ENCODE assay signal across 18 cellular contexts in the genomic region with DNA sequence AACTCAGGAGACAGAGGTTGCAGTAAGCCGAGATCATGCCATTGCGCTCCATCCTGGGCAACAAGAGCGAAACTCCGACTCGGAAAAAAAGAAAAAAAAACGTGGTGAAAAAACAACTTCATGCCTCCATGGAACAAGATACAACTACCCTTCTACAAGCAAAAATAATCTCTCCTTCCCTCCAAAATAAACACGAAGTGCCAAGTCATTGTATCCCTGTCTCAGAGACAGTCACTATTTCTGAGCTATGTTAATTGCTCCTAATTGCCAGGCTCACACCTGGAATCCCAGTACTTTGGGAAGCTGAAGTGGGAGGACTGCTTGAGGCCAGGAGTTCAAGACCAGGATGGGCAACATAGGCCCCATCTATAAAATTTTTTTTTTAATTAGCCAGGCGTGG. TPM values are rescaled to one million over a fixed set of nuclear protein-coding genes. Genes with fewer than 3 reads are reported as not detected.
DNase-seq lines count a peak whose midpoint lies in the region; ATAC-seq and TF ChIP-seq lines count a peak whose summit lies in the region.
"Had no signal": no experiment of that assay in that cellular context is flagged by ENCODE, and none has a peak within 500 bp of the region (broad histone marks: within the 10 kb centered on the region; RNA-seq: fewer than 3 reads in every experiment).

No MANE protein-coding gene starts in this region.

- no peaks in the 10 kb centered on the region for H3F3A ChIP-seq in neural progenitor cell (ENCODE audit: low read depth)

- no peak overlapping the region for H3K4me3 ChIP-seq in neural progenitor cell
- H3K4me3 ChIP-seq: GM23248 had no signal

- H3K36me3 ChIP-seq in neural progenitor cell = no peaks in the 10 kb centered on the region

- peaks cover 12% of the 10 kb centered on the region for H3K36me3 Mint-ChIP-seq in T-helper 2 cell treated with Interferon-gamma antibody and Interleukin-4, amounts not matched to agents 5 μg/mL and 100 μg/mL, for 36 hours (ENCODE audit: low read depth)
- peaks cover 2% of the 10 kb centered on the region for H3K36me3 Mint-ChIP-seq in activated naive CD8-positive, alpha-beta T cell
- peaks cover 6% of the 10 kb centered on the region for H3K36me3 Mint-ChIP-seq in activated naive CD8-positive, alpha-beta T cell treated with anti-CD3 and anti-CD28 coated beads, Interleukin-2, amount 50 U/mL, for 24 hours (ENCODE audit: low read depth)
- H3K36me3 Mint-ChIP-seq in activated T-helper 1 cell treated with anti-CD3 and anti-CD28 coated beads, Interleukin-12 subunit alpha, Interleukin-12 subunit beta, Interleukin-2, Interleukin-4 antibody, amounts not matched to agents 30 ng/mL and 10 ng/mL and 1 ng/mL, durations not matched to agents 14 hours and 24 hours and 36 hours (ENCODE audit: low read depth) = peaks cover 11% of the 10 kb centered on the region
- peaks cover 8% of the 10 kb centered on the region for H3K36me3 Mint-ChIP-seq in neural progenitor cell

- H4K20me1 ChIP-seq in neural progenitor cell (ENCODE audit: low read depth) = no peaks in the 10 kb centered on the region

- H3K4me1 ChIP-seq in neural progenitor cell = no peaks in the 10 kb centered on the region

- H3K27ac Mint-ChIP-seq in T-helper 2 cell treated with Interferon-gamma antibody and Interleukin-4, amounts not matched to agents 5 μg/mL and 100 μg/mL, for 36 hours = peak overlapping the region; percentile 42
- peak overlapping the region; percentile 46 for H3K27ac Mint-ChIP-seq in activated naive CD8-positive, alpha-beta T cell
- H3K27ac Mint-ChIP-seq in activated naive CD8-positive, alpha-beta T cell treated with anti-CD3 and anti-CD28 coated beads, Interleukin-2, amount 50 U/mL, for 24 hours = no peak overlapping the region
- H3K27ac Mint-ChIP-seq in activated T-helper 1 cell treated with anti-CD3 and anti-CD28 coated beads, Interleukin-12 subunit alpha, Interleukin-12 subunit beta, Interleukin-2, Interleukin-4 antibody, amounts not matched to agents 30 ng/mL and 10 ng/mL and 1 ng/mL, durations not matched to agents 14 hours and 24 hours and 36 hours = peak overlapping the region; percentile 13
- H3K27ac Mint-ChIP-seq in neural progenitor cell = peak overlapping the region; percentile 8

- H3K4me1 Mint-ChIP-seq in T-helper 2 cell treated with Interferon-gamma antibody and Interleukin-4, amounts not matched to agents 5 μg/mL and 100 μg/mL, for 36 hours (ENCODE audit: low read depth) = peaks cover 28% of the 10 kb centered on the region
- peaks cover 24% of the 10 kb centered on the region for H3K4me1 Mint-ChIP-seq in activated naive CD8-positive, alpha-beta T cell (ENCODE audit: low read depth)
- peaks cover 34% of the 10 kb centered on the region for H3K4me1 Mint-ChIP-seq in activated naive CD8-positive, alpha-beta T cell treated with anti-CD3 and anti-CD28 coated beads, Interleukin-2, amount 50 U/mL, for 24 hours
- H3K4me1 Mint-ChIP-seq in activated T-helper 1 cell treated with anti-CD3 and anti-CD28 coated beads, Interleukin-12 subunit alpha, Interleukin-12 subunit beta, Interleukin-2, Interleukin-4 antibody, amounts not matched to agents 30 ng/mL and 10 ng/mL and 1 ng/mL, durations not matched to agents 14 hours and 24 hours and 36 hours (ENCODE audit: low read depth) = peaks cover 26% of the 10 kb centered on the region
- H3K4me1 Mint-ChIP-seq in neural progenitor cell = no peaks in the 10 kb centered on the region

- DNase-seq in T-helper 2 cell treated with Interferon-gamma antibody and Interleukin-4, amounts not matched to agents 5 μg/mL and 100 μg/mL, for 36 hours (ENCODE audit: low spot score) = no peak
- DNase-seq in T-helper 2 cell = no peak
- DNase-seq in activated naive CD8-positive, alpha-beta T cell treated with anti-CD3 and anti-CD28 coated beads, Interleukin-2, amount 50 U/mL, for 24 hours = no peak
- DNase-seq in activated T-helper 1 cell treated with anti-CD3 and anti-CD28 coated beads, Interleukin-12 subunit alpha, Interleukin-12 subunit beta, Interleukin-2, Interleukin-4 antibody, amounts not matched to agents 30 ng/mL and 10 ng/mL and 1 ng/mL, durations not matched to agents 14 hours and 24 hours and 36 hours (ENCODE audit: low spot score) = no peak
- DNase-seq in neural progenitor cell (ENCODE audit: low spot score) = no peak
- DNase-seq in DMS153 (lab: John Stamatoyannopoulos, UW) = no peak
- DNase-seq in SKM-1 (lab: John Stamatoyannopoulos, UW; ENCODE audit: unreplicated experiment) = no peak
- DNase-seq: 8988T; CD4-positive, alpha-beta memory T cell; GF-D8; GM23248; HCEC 1CT; MM.1S; NCI-H1092; NCI-H146; NCI-H2029 treated with DMSO at 0.1 percent for 48 hours; NCI-H446 treated with DMSO at 0.1 percent for 48 hours had no signal

- intact Hi-C loops in activated T-helper 1 cell treated with anti-CD3 and anti-CD28 coated beads, Interleukin-12 subunit alpha, Interleukin-12 subunit beta, Interleukin-2, Interleukin-4 antibody, amounts not matched to agents 30 ng/mL and 10 ng/mL and 1 ng/mL, durations not matched to agents 14 hours and 24 hours and 36 hours (cut with micrococcal nuclease) = loop anchor here (5.0 kb wide), 1 partner anchor 39 kb away; a partner anchor contains a TSS

- H3K9me3 Mint-ChIP-seq in T-helper 2 cell treated with Interferon-gamma antibody and Interleukin-4, amounts not matched to agents 5 μg/mL and 100 μg/mL, for 36 hours = no peaks in the 10 kb centered on the region
- H3K9me3 Mint-ChIP-seq in activated naive CD8-positive, alpha-beta T cell (ENCODE audit: low read depth) = no peaks in the 10 kb centered on the region
- H3K9me3 Mint-ChIP-seq in activated naive CD8-positive, alpha-beta T cell treated with anti-CD3 and anti-CD28 coated beads, Interleukin-2, amount 50 U/mL, for 24 hours = no peaks in the 10 kb centered on the region
- no peaks in the 10 kb centered on the region for H3K9me3 Mint-ChIP-seq in activated T-helper 1 cell treated with anti-CD3 and anti-CD28 coated beads, Interleukin-12 subunit alpha, Interleukin-12 subunit beta, Interleukin-2, Interleukin-4 antibody, amounts not matched to agents 30 ng/mL and 10 ng/mL and 1 ng/mL, durations not matched to agents 14 hours and 24 hours and 36 hours
- H3K9me3 Mint-ChIP-seq in neural progenitor cell = no peaks in the 10 kb centered on the region
- H3K9me3 Mint-ChIP-seq: CD4-positive, alpha-beta memory T cell had no signal

- no peaks in the 10 kb centered on the region for H3K27me3 Mint-ChIP-seq in T-helper 2 cell treated with Interferon-gamma antibody and Interleukin-4, amounts not matched to agents 5 μg/mL and 100 μg/mL, for 36 hours (ENCODE audit: low read depth)
- no peaks in the 10 kb centered on the region for H3K27me3 Mint-ChIP-seq in activated naive CD8-positive, alpha-beta T cell
- no peaks in the 10 kb centered on the region for H3K27me3 Mint-ChIP-seq in activated naive CD8-positive, alpha-beta T cell treated with anti-CD3 and anti-CD28 coated beads, Interleukin-2, amount 50 U/mL, for 24 hours
- H3K27me3 Mint-ChIP-seq in activated T-helper 1 cell treated with anti-CD3 and anti-CD28 coated beads, Interleukin-12 subunit alpha, Interleukin-12 subunit beta, Interleukin-2, Interleukin-4 antibody, amounts not matched to agents 30 ng/mL and 10 ng/mL and 1 ng/mL, durations not matched to agents 14 hours and 24 hours and 36 hours (ENCODE audit: insufficient read depth) = no peaks in the 10 kb centered on the region
- peaks cover 7% of the 10 kb centered on the region for H3K27me3 Mint-ChIP-seq in neural progenitor cell (ENCODE audit: insufficient read depth, low read depth)
- H3K27me3 Mint-ChIP-seq: CD4-positive, alpha-beta memory T cell had no signal

- H3K27ac ChIP-seq in neural progenitor cell = no peak overlapping the region
- H3K27ac ChIP-seq: GM23248 had no signal

- H3K27me3 ChIP-seq in neural progenitor cell = no peaks in the 10 kb centered on the region

- TF ChIP-seq CTCF in neural progenitor cell (IDR thresholded peaks at IDR 0.05) = no peak

- H2AFZ ChIP-seq in neural progenitor cell (replicated peaks) = no peak overlapping the region
- H2AFZ ChIP-seq: GM23248 had no signal

- ATAC-seq in activated naive CD8-positive, alpha-beta T cell treated with anti-CD3 and anti-CD28 coated beads, Interleukin-2, amount 50 U/mL, for 24 hours = no peak

- peak overlapping the region; percentile 49 for H3K4me3 Mint-ChIP-seq in T-helper 2 cell treated with Interferon-gamma antibody and Interleukin-4, amounts not matched to agents 5 μg/mL and 100 μg/mL, for 36 hours
- H3K4me3 Mint-ChIP-seq in activated naive CD8-positive, alpha-beta T cell = no peak overlapping the region
- no peak overlapping the region for H3K4me3 Mint-ChIP-seq in activated naive CD8-positive, alpha-beta T cell treated with anti-CD3 and anti-CD28 coated beads, Interleukin-2, amount 50 U/mL, for 24 hours
- H3K4me3 Mint-ChIP-seq in activated T-helper 1 cell treated with anti-CD3 and anti-CD28 coated beads, Interleukin-12 subunit alpha, Interleukin-12 subunit beta, Interleukin-2, Interleukin-4 antibody, amounts not matched to agents 30 ng/mL and 10 ng/mL and 1 ng/mL, durations not matched to agents 14 hours and 24 hours and 36 hours = no peak overlapping the region
- no peak overlapping the region for H3K4me3 Mint-ChIP-seq in neural progenitor cell

- H3K9ac ChIP-seq in neural progenitor cell = no peak overlapping the region
- H3K9ac ChIP-seq: GM23248 had no signal

- no peaks in the 10 kb centered on the region for H3K9me3 ChIP-seq in neural progenitor cell (ENCODE audit: low read depth)

- H3K4me2 ChIP-seq in neural progenitor cell = no peak overlapping the region

- no peaks in the 10 kb centered on the region for H3K79me2 ChIP-seq in neural progenitor cell (ENCODE audit: low read depth)

RNA-seq across cellular contexts. Expression of a gene that starts 19.0 kb away (rescaled TPM):
- total RNA-seq in activated T-helper 1 cell treated with anti-CD3 and anti-CD28 coated beads, Interleukin-12 subunit alpha, Interleukin-12 subunit beta, Interleukin-2, Interleukin-4 antibody, amounts not matched to agents 30 ng/mL and 10 ng/mL and 1 ng/mL, durations not matched to agents 14 hours and 24 hours and 36 hours = 5.5 and 7.2 TPM in 2 replicates
- total RNA-seq in neural progenitor cell (ENCODE audit: low replicate concordance) = 3.4 and 19.9 TPM in 2 replicates

RNA-seq across cellular contexts. Expression of a gene that starts 21.7 kb away (rescaled TPM):
- total RNA-seq in activated T-helper 1 cell treated with anti-CD3 and anti-CD28 coated beads, Interleukin-12 subunit alpha, Interleukin-12 subunit beta, Interleukin-2, Interleukin-4 antibody, amounts not matched to agents 30 ng/mL and 10 ng/mL and 1 ng/mL, durations not matched to agents 14 hours and 24 hours and 36 hours = 21.2 and 22.6 TPM in 2 replicates
- total RNA-seq in neural progenitor cell (ENCODE audit: low replicate concordance) = 28.9 and 32.9 TPM in 2 replicates

RNA-seq across cellular contexts. Expression of a gene that starts 22.0 kb away (rescaled TPM):
- total RNA-seq in activated T-helper 1 cell treated with anti-CD3 and anti-CD28 coated beads, Interleukin-12 subunit alpha, Interleukin-12 subunit beta, Interleukin-2, Interleukin-4 antibody, amounts not matched to agents 30 ng/mL and 10 ng/mL and 1 ng/mL, durations not matched to agents 14 hours and 24 hours and 36 hours = 152 and 165 TPM in 2 replicates
- total RNA-seq in neural progenitor cell (ENCODE audit: low replicate concordance) = 209 and 268 TPM in 2 replicates

RNA-seq across cellular contexts. Expression of a gene that starts 41.0 kb away (rescaled TPM):
- total RNA-seq in activated T-helper 1 cell treated with anti-CD3 and anti-CD28 coated beads, Interleukin-12 subunit alpha, Interleukin-12 subunit beta, Interleukin-2, Interleukin-4 antibody, amounts not matched to agents 30 ng/mL and 10 ng/mL and 1 ng/mL, durations not matched to agents 14 hours and 24 hours and 36 hours = 11.6 and 13.0 TPM in 2 replicates
- total RNA-seq in neural progenitor cell (ENCODE audit: low replicate concordance) = 1.9 and 4.3 TPM in 2 replicates

RNA-seq across cellular contexts. Expression of a gene that starts 56.3 kb away (rescaled TPM):
- 77.8 and 78.1 TPM in 2 replicates for total RNA-seq in activated T-helper 1 cell treated with anti-CD3 and anti-CD28 coated beads, Interleukin-12 subunit alpha, Interleukin-12 subunit beta, Interleukin-2, Interleukin-4 antibody, amounts not matched to agents 30 ng/mL and 10 ng/mL and 1 ng/mL, durations not matched to agents 14 hours and 24 hours and 36 hours
- 50.8 and 52.8 TPM in 2 replicates for total RNA-seq in neural progenitor cell (ENCODE audit: low replicate concordance)
